ENCODE assay signal across 8 cellular contexts in the genomic region with DNA sequence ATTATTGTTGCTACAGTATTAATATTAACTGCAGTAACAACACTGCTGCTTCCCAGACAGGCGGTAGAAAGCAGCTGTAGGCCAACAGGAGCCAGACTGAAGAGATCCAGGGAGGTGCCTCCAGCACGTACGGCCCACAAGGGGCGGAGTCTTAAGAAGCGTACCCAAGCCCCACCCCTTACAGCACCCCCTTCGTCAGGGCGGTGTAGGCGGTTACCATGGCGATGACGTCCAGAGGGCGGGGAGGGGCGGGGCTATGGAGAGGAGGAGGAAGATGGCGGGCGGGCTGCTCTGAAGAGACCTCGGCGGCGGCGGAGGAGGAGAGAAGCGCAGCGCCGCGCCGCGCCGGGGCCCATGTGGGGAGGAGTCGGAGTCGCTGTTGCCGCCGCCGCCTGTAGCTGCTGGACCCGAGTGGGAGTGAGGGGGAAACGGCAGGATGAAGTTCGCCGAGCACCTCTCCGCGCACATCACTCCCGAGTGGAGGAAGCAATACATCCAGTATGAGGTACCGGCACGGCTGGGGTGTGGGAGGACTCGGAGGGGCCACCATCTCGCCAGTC. TPM values are rescaled to one million over a fixed set of nuclear protein-coding genes. Genes with fewer than 3 reads are reported as not detected.
DNase-seq lines count a peak whose midpoint lies in the region; ATAC-seq and TF ChIP-seq lines count a peak whose summit lies in the region.

XPR1 (plus strand) TSS at position 257 of the 560 bp plus-strand sequence; CDS start at position 437, 180 bp downstream.

- H3K27ac ChIP-seq in RWPE1 = peak within 1 kb of the TSS; percentile 86

- CTCF ChIA-PET in RWPE1 (lab: Yijun Ruan, JAX) = interaction anchor here (0.7 to 1.2 kb wide), 4 partner anchors 8 to 231 kb away, joined by 3 to 4 read pairs (median 4); no protein-coding TSS in a partner anchor

- H3K4me3 ChIP-seq in LNCaP clone FGC (ENCODE audit: low read depth, low read length) (peak within 1 kb of the TSS; percentile 85), fibroblast of mammary gland (ENCODE audit: control insufficient read depth, low read depth, low read length) (peak within 1 kb of the TSS; percentile 83)

- H3K9me3 Mint-ChIP-seq in activated T-helper 17 cell treated with anti-CD3 and anti-CD28 coated beads, Interleukin-2, amount 50 U/mL, for 72 hours = no peaks in the 10 kb centered on the region
- no peaks in the 10 kb centered on the region for H3K9me3 Mint-ChIP-seq in natural killer cell

- H3K4me3 Mint-ChIP-seq in activated T-helper 17 cell treated with anti-CD3 and anti-CD28 coated beads, Interleukin-2, amount 50 U/mL, for 72 hours = no peak within 1 kb of the TSS
- H3K4me3 Mint-ChIP-seq in natural killer cell = no peak within 1 kb of the TSS

- POLR2A ChIA-PET in RWPE1 (lab: Yijun Ruan, JAX; ENCODE audit: low non-redundant PET) = no interaction called here

- peaks cover 5% of the 10 kb centered on the region for H3K27me3 Mint-ChIP-seq in activated T-helper 17 cell treated with anti-CD3 and anti-CD28 coated beads, Interleukin-2, amount 50 U/mL, for 72 hours
- peaks cover 8 to 9% of the 10 kb centered on the region in 2 donors for H3K27me3 Mint-ChIP-seq in natural killer cell (ENCODE audit: low read depth in 2 of 2)

- peak; percentile 98 for ATAC-seq in activated T-helper 17 cell treated with anti-CD3 and anti-CD28 coated beads, Interleukin-2, amount 50 U/mL, for 72 hours (replicated peaks)
- peak; percentile 95 to 100 (median 96) for ATAC-seq in natural killer cell

- peak within 1 kb of the TSS; percentile 87 for H3K27ac Mint-ChIP-seq in activated T-helper 17 cell treated with anti-CD3 and anti-CD28 coated beads, Interleukin-2, amount 50 U/mL, for 72 hours
- no peak within 1 kb of the TSS for H3K27ac Mint-ChIP-seq in natural killer cell

- H3K4me1 Mint-ChIP-seq in activated T-helper 17 cell treated with anti-CD3 and anti-CD28 coated beads, Interleukin-2, amount 50 U/mL, for 72 hours = no peaks in the 10 kb centered on the region
- peaks cover 0 to 14% of the 10 kb centered on the region in 2 donors for H3K4me1 Mint-ChIP-seq in natural killer cell

- no peaks in the 10 kb centered on the region for H3K36me3 Mint-ChIP-seq in activated T-helper 17 cell treated with anti-CD3 and anti-CD28 coated beads, Interleukin-2, amount 50 U/mL, for 72 hours (ENCODE audit: low read depth)
- no peaks in the 10 kb centered on the region for H3K36me3 Mint-ChIP-seq in natural killer cell

- DNase-seq in ELF-1 (ENCODE audit: low read depth, low spot score) = peak; percentile 99
- DNase-seq in GOT3 (lab: John Stamatoyannopoulos, UW) = peak; percentile 91
- peak; percentile 97 for DNase-seq in LNCaP clone FGC (ENCODE audit: low read depth)
- peak; percentile 98 for DNase-seq in RWPE1 (ENCODE audit: low spot score)
- DNase-seq in fibroblast of mammary gland (ENCODE audit: low read depth) = peak; percentile 99
- DNase-seq in natural killer cell = peak; percentile 88
- peak; percentile 96 for DNase-seq in stimulated activated naive CD4-positive, alpha-beta T cell treated with Interleukin-2 at 50 U/mL for 16 hours (lab: John Stamatoyannopoulos, UW)

- intact Hi-C loops in natural killer cell (cut with micrococcal nuclease) = loop anchor here (2.0 to 5.0 kb wide), 4 partner anchors 129 to 750 kb away; partner anchors contain the start of genes ACBD6, STX6 and TOR1AIP1

- TF ChIP-seq CTCF in LNCaP clone FGC (IDR thresholded peaks at IDR 0.05; ENCODE audit: control insufficient read depth, extremely low read depth, insufficient read depth) (no peak), RWPE1 (conservative IDR thresholded peaks at IDR 0.05; ENCODE audit: low read depth) (peak; percentile 39; the same call in 1 of the 2 replicates), fibroblast of mammary gland (conservative IDR thresholded peaks at IDR 0.05; ENCODE audit: control insufficient read depth, insufficient read depth, low read depth, low read length) (peak; percentile 35), natural killer cell (IDR thresholded peaks at IDR 0.05) (no peak)

RNA-seq across cellular contexts. Expression of gene XPR1, which starts in this region (rescaled TPM):
- 10 to 100 TPM; 16.4 to 25.4 TPM for total RNA-seq in activated T-helper 17 cell treated with anti-CD3 and anti-CD28 coated beads, Interleukin-2, amount 50 U/mL, for 72 hours
- 10 to 100 TPM; 14.8 to 18.2 (median 16.7) TPM for total RNA-seq in natural killer cell

Comparison
In these comparisons a context has a peak if more than half of its experiments do, and no peak if none do; other contexts are left out.
1. Peak in every context shown above with its lines: DNase-seq, ATAC-seq, H3K4me3 ChIP-seq and H3K27ac ChIP-seq.
2. CTCF ChIP-seq: peak in RWPE1 (single experiment) and fibroblast of mammary gland (single experiment); none in LNCaP clone FGC (single experiment) and natural killer cell (single experiment).